10 cellular contexts compared by ENCODE assay signal in genomic region chr12:114434341-114434740, GRCh38. TPM values are rescaled to one million over a fixed set of nuclear protein-coding genes. Genes with fewer than 3 reads are reported as not detected.
"Had no signal": no experiment of that assay in that cellular context is flagged by ENCODE, and none has a peak within 500 bp of the region (broad histone marks: within the 10 kb centered on the region; RNA-seq: fewer than 3 reads in every experiment).

No MANE protein-coding gene starts in this region.

- H3K4me3 Mint-ChIP-seq: GM23338, H9, HFFc6 had no signal

- H3K36me3 ChIP-seq: HAP-1 had no signal

- ATAC-seq: GM23338, HCT116 had no signal

- H3K9me3 ChIP-seq: HAP-1 had no signal

- H3K4me2 ChIP-seq: GM23338 had no signal

- H2AFZ ChIP-seq: GM23338 had no signal

- H3K27ac Mint-ChIP-seq: GM23338, H9, HFFc6 had no signal

- H3K4me3 ChIP-seq: GM23338, HAP-1 had no signal

- DNase-seq: GOT3, H7, H9, HCEC 1CT, HFFc6 had no signal

- H3K4me1 ChIP-seq: HAP-1 had no signal

RNA-seq across cellular contexts. Expression of gene TBX5, which starts 28.4 kb away (rescaled TPM):
- total RNA-seq: H1, H4, H7, H9 had no signal
- polyA plus RNA-seq: GM23338 had no signal
